23 cellular contexts compared by ENCODE assay signal in the genomic region with DNA sequence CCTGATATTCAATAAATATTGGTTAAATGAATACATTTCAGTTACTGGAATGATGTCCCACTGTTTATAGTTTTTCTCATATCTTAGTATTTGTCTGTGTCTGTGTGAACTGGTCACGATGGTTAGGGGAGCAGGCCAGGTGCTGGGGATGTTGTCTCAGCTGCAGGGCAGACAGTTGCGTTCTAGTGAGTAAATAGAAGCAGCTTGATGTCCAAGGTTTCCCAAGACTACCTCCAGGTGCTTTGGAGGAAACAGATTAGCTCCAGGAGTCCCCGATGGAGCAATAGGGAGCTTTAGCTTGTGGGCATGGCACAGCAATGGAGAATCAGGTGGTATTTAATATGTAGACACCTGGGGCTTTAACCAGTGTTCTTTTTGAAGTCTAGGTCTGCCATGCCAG.
DNase-seq lines count a peak whose midpoint lies in the region; ATAC-seq and TF ChIP-seq lines count a peak whose summit lies in the region.
"Had no signal": no experiment of that assay in that cellular context is flagged by ENCODE, and none has a peak within 500 bp of the region (broad histone marks: within the 10 kb centered on the region; RNA-seq: fewer than 3 reads in every experiment).

No MANE protein-coding gene starts in this region.

- peak; percentile 81 to 97 for DNase-seq in NCI-H2081 (lab: John Stamatoyannopoulos, UW)
- no peak for DNase-seq in Panc1 (ENCODE audit: low read depth, low spot score)
- no peak for DNase-seq in sciatic nerve (ENCODE audit: low spot score)
- DNase-seq in 8988T, result no peak
- DNase-seq in dedifferentiated amniotic fluid mesenchymal stem cell (ENCODE audit: extremely low spot score), result no peak
- DNase-seq: activated CD4-positive, alpha-beta T cell treated with anti-CD3 and anti-CD28 coated beads for 36 hours; activated CD8-positive, alpha-beta T cell treated with anti-CD3 and anti-CD28 coated beads, Interleukin-2, amount 10 ng/mL, durations not matched to agents 7 days and 5 days; activated effector memory CD4-positive, alpha-beta T cell treated with anti-CD3 and anti-CD28 coated beads, Interleukin-2, amount 50 U/mL, for 16 hours; Calu3; dorsolateral prefrontal cortex; gastrocnemius medialis; immature natural killer cell; IMR-90; NCI-H1105 treated with DMSO at 0.1 percent for 48 hours; NCI-H524 treated with DMSO at 0.1 percent for 48 hours; posterior cingulate gyrus; right cardiac atrium; SK-N-SH; stimulated activated CD4-positive, alpha-beta T cell treated with anti-CD3 and anti-CD28 coated beads, Interleukin-2, amount 100 ng/mL, for 48 hours had no signal

- intact Hi-C loops in Panc1 (cut with micrococcal nuclease; ENCODE audit: unreplicated experiment) (loop anchor here (5.0 kb wide), 1 partner anchor 75 kb away; a partner anchor contains a TSS), sciatic nerve (cut with DNase I) (no loop called here)

- ATAC-seq in Panc1, result peak; percentile 36; the same call in 1 of the 2 replicates
- peak; percentile 44 for ATAC-seq in sciatic nerve
- no peak for ATAC-seq in HG02870 (IDR thresholded peaks at IDR 0.05; ENCODE audit: unreplicated experiment)
- ATAC-seq: activated CD4-positive, alpha-beta T cell treated with anti-CD3 and anti-CD28 coated beads for 36 hours; activated CD8-positive, alpha-beta T cell treated with anti-CD3 and anti-CD28 coated beads, Interleukin-2, amount 10 ng/mL, durations not matched to agents 7 days and 5 days; gastrocnemius medialis; right cardiac atrium had no signal

- no peak overlapping the region for H3K9ac ChIP-seq in HUES48 (ENCODE audit: low read depth, low read length)
- H3K9ac ChIP-seq: BLaER1 treated with 17β-estradiol and CSF1 and Interleukin-3, amounts not matched to agents 10 nM and 100 nM; SK-N-SH had no signal

- H3K4me3 ChIP-seq in HUES48 (ENCODE audit: low read depth, low read length), result no peak overlapping the region
- H3K4me3 ChIP-seq in Panc1 (ENCODE audit: low read depth in 2 of 2, low read length in 2 of 2), result no peak overlapping the region
- H3K4me3 ChIP-seq: BLaER1 treated with 17β-estradiol and CSF1 and Interleukin-3, amounts not matched to agents 10 nM and 100 nM; dorsolateral prefrontal cortex; gastrocnemius medialis; hepatocyte had no signal

- H3K27me3 ChIP-seq in HUES48 (ENCODE audit: control insufficient read depth, insufficient read depth, low read length), result no peaks in the 10 kb centered on the region
- H3K27me3 ChIP-seq in Panc1 (ENCODE audit: control insufficient read depth, insufficient read depth, low read length), result no peaks in the 10 kb centered on the region
- H3K27me3 ChIP-seq: BLaER1 treated with 17β-estradiol and CSF1 and Interleukin-3, amounts not matched to agents 10 nM and 100 nM; dorsolateral prefrontal cortex; gastrocnemius medialis; hepatocyte had no signal

- CTCF ChIA-PET in Panc1 (lab: Charles Lee), result no interaction called here

- BruUV-seq in Panc1 (replicated peaks; lab: Mats Ljungman, UMichigan), result no TSS peak

- H3K36me3 ChIP-seq in HUES48 (ENCODE audit: control insufficient read depth, insufficient read depth, low read length), result no peaks in the 10 kb centered on the region
- H3K36me3 ChIP-seq in Panc1 (ENCODE audit: control insufficient read depth, insufficient read depth, low read length), result no peaks in the 10 kb centered on the region
- H3K36me3 ChIP-seq: BLaER1 treated with 17β-estradiol and CSF1 and Interleukin-3, amounts not matched to agents 10 nM and 100 nM; gastrocnemius medialis had no signal

- H3K27ac ChIP-seq in HUES48 (ENCODE audit: low read depth, low read length) (peak overlapping the region; percentile 7), Panc1 (ENCODE audit: low read length) (no peak overlapping the region; the same call in 1 of the 2 replicates)
- H3K27ac ChIP-seq: BLaER1 treated with 17β-estradiol and CSF1 and Interleukin-3, amounts not matched to agents 10 nM and 100 nM; dorsolateral prefrontal cortex; gastrocnemius medialis; hepatocyte had no signal

- H3K4me1 ChIP-seq in HUES48 (ENCODE audit: control insufficient read depth, insufficient read depth, low read length) (peaks cover 42% of the 10 kb centered on the region), Panc1 (ENCODE audit: control insufficient read depth, insufficient read depth, low read length) (peaks cover 10% of the 10 kb centered on the region; the same call in 1 of the 2 replicates)
- H3K4me1 ChIP-seq: BLaER1 treated with 17β-estradiol and CSF1 and Interleukin-3, amounts not matched to agents 10 nM and 100 nM; gastrocnemius medialis had no signal

- POLR2A ChIA-PET in Panc1 (lab: Charles Lee), result no interaction called here

- in situ Hi-C loops in Panc1 (cut with HindIII; ENCODE audit: low pct_unique_long_range_greater_than_20kb, low sequenced_read_pairs), result no loop called here

- TF ChIP-seq CTCF in Panc1 (IDR thresholded peaks at IDR 0.05), result no peak

- H3K9me3 ChIP-seq in HUES48 (ENCODE audit: control insufficient read depth, insufficient read depth, low read length), result no peaks in the 10 kb centered on the region
- H3K9me3 ChIP-seq in Panc1 (ENCODE audit: control insufficient read depth, insufficient read depth, low read depth, low read length), result no peaks in the 10 kb centered on the region
- H3K9me3 ChIP-seq: BLaER1 treated with 17β-estradiol and CSF1 and Interleukin-3, amounts not matched to agents 10 nM and 100 nM; gastrocnemius medialis; SK-N-SH had no signal

Comparison
In these comparisons a context has a peak if more than half of its experiments do, and no peak if none do; other contexts are left out.
1. DNase-seq: peak in NCI-H2081 (2 of 2); none in Panc1 (single experiment), sciatic nerve (single experiment), 8988T (single experiment) and dedifferentiated amniotic fluid mesenchymal stem cell (single experiment).